In genomic region chr17:81223758-81224122, GRCh38 we compare ENCODE assay signal across 2 cellular contexts.
TF ChIP-seq lines count a peak whose summit lies in the region.

No MANE protein-coding gene starts in this region.

TF ChIP-seq in SK-N-SH, 30 proteins besides CTCF, POLR2A, EP300 and RAD21 (continued from another document):
- no peak for TF ChIP-seq MAX (IDR thresholded peaks at IDR 0.05; ENCODE audit: low read depth)
- TF ChIP-seq TCF12 (IDR thresholded peaks at IDR 0.05): no peak
TF ChIP-seq in SK-N-SH: peak in this region for 0.

TF ChIP-seq in SK-N-SH treated with all-trans-retinoic acid at 6 μM for 48 hours, 23 proteins besides CTCF, POLR2A, EP300 and RAD21 (continued from another document):
- TF ChIP-seq PATZ1 (CRISPR knock-in tag; IDR thresholded peaks at IDR 0.05; ENCODE audit: borderline replicate concordance) (no peak), SNAI2 (CRISPR knock-in tag; IDR thresholded peaks at IDR 0.05) (no peak), TSHZ2 (CRISPR knock-in tag; IDR thresholded peaks at IDR 0.05) (no peak), ZFP30 (CRISPR knock-in tag; IDR thresholded peaks at IDR 0.05) (no peak), CSRNP3 (CRISPR knock-in tag; IDR thresholded peaks at IDR 0.05) (no peak), ZNF565 (CRISPR knock-in tag; conservative IDR thresholded peaks at IDR 0.05; ENCODE audit: low read depth) (no peak)
TF ChIP-seq in SK-N-SH treated with all-trans-retinoic acid at 6 μM for 48 hours: peak in this region for 0.
